In genomic region chr1:146297781-146298574, GRCh38 we compare ENCODE assay signal across 8 cellular contexts.
DNase-seq lines count a peak whose midpoint lies in the region; ATAC-seq and TF ChIP-seq lines count a peak whose summit lies in the region.
"Not testable (repeated sequence)": the region's sequence is repeated elsewhere in the genome, so short reads cannot be mapped to it uniquely, and the experiment has no call there.

No MANE protein-coding gene starts in this region.

- H3K4me1 ChIP-seq in GM23338 (ENCODE audit: insufficient read depth); left lung: not testable (repeated sequence)

- not testable (repeated sequence) for H3K27ac Mint-ChIP-seq in GM23338; activated naive CD4-positive, alpha-beta T cell treated with anti-CD3 and anti-CD28 coated beads, Interleukin-2, amount 50 U/mL, for 72 hours

- H3K4me1 Mint-ChIP-seq in GM23338, result not testable (repeated sequence)

- H3K9me3 ChIP-seq in left lung, result not testable (repeated sequence)

- not testable (repeated sequence) for H3K27me3 Mint-ChIP-seq in GM23338 (ENCODE audit: insufficient read depth, low read depth, poor library complexity)

- not testable (repeated sequence) for H3K79me2 ChIP-seq in GM23338 (replicated peaks; ENCODE audit: insufficient read depth)

- intact Hi-C loops in left lung (cut with DNase I), result not testable (repeated sequence)

- not testable (repeated sequence) for H3K4me2 ChIP-seq in GM23338

- not testable (repeated sequence) for H3K4me3 ChIP-seq in GM23338, left lung

- not testable (repeated sequence) for TF ChIP-seq CTCF in GM23338 (conservative IDR thresholded peaks at IDR 0.05; ENCODE audit: low read depth in 2 of 2); left lung (IDR thresholded peaks at IDR 0.05)

- DNase-seq in GM23338 (ENCODE audit: low spot score); activated naive CD4-positive, alpha-beta T cell treated with anti-CD3 and anti-CD28 coated beads, Interleukin-2, amount 50 U/mL, for 72 hours (ENCODE audit: low spot score in 2 of 2); left lung; stimulated activated naive CD8-positive, alpha-beta T cell treated with anti-CD3 and anti-CD28 coated beads, Interleukin-15, Interleukin-2, amounts not matched to agents 100 U/mL and 50 U/mL, for 24 hours: not testable (repeated sequence)

- not testable (repeated sequence) for H3K4me3 Mint-ChIP-seq in GM23338

- H3K9me3 Mint-ChIP-seq in GM23338; activated naive CD4-positive, alpha-beta T cell treated with anti-CD3 and anti-CD28 coated beads, Interleukin-2, amount 50 U/mL, for 72 hours: not testable (repeated sequence)

- H3K27me3 ChIP-seq in GM23338 (ENCODE audit: insufficient read depth); left lung: not testable (repeated sequence)

- H2AFZ ChIP-seq in GM23338, result not testable (repeated sequence)

- not testable (repeated sequence) for H4K20me1 ChIP-seq in GM23338 (replicated peaks; ENCODE audit: insufficient read depth)

- H3K36me3 Mint-ChIP-seq in GM23338 (ENCODE audit: low read depth); activated naive CD4-positive, alpha-beta T cell treated with anti-CD3 and anti-CD28 coated beads, Interleukin-2, amount 50 U/mL, for 72 hours: not testable (repeated sequence)

- H3F3A ChIP-seq in GM23338 (replicated peaks; ENCODE audit: low read depth), result not testable (repeated sequence)

- not testable (repeated sequence) for H3K9me2 ChIP-seq in GM23338 (ENCODE audit: insufficient read depth)

- H3K36me3 ChIP-seq in GM23338 (ENCODE audit: insufficient read depth); left lung: not testable (repeated sequence)

- ATAC-seq in GM18520 (IDR thresholded peaks at IDR 0.05; ENCODE audit: unreplicated experiment), result peak; percentile 33
- peak; percentile 61 for ATAC-seq in GM19452 (IDR thresholded peaks at IDR 0.05; ENCODE audit: unreplicated experiment)
- ATAC-seq in GM23338, result peak; percentile 75
- ATAC-seq in HG03039 (IDR thresholded peaks at IDR 0.05; ENCODE audit: unreplicated experiment), result peak; percentile 36
- ATAC-seq in HG03520 (IDR thresholded peaks at IDR 0.05; ENCODE audit: unreplicated experiment), result peak; percentile 39
- peak; percentile 78 to 82 for ATAC-seq in activated naive CD4-positive, alpha-beta T cell treated with anti-CD3 and anti-CD28 coated beads, Interleukin-2, amount 50 U/mL, for 72 hours
- ATAC-seq in left lung, result peak; percentile 71
- peak; percentile 67 for ATAC-seq in stimulated activated naive CD8-positive, alpha-beta T cell treated with anti-CD3 and anti-CD28 coated beads, Interleukin-15, Interleukin-2, amounts not matched to agents 100 U/mL and 50 U/mL, for 24 hours

- not testable (repeated sequence) for H3K27ac ChIP-seq in GM23338 (ENCODE audit: low read depth); left lung
